In the genomic region with DNA sequence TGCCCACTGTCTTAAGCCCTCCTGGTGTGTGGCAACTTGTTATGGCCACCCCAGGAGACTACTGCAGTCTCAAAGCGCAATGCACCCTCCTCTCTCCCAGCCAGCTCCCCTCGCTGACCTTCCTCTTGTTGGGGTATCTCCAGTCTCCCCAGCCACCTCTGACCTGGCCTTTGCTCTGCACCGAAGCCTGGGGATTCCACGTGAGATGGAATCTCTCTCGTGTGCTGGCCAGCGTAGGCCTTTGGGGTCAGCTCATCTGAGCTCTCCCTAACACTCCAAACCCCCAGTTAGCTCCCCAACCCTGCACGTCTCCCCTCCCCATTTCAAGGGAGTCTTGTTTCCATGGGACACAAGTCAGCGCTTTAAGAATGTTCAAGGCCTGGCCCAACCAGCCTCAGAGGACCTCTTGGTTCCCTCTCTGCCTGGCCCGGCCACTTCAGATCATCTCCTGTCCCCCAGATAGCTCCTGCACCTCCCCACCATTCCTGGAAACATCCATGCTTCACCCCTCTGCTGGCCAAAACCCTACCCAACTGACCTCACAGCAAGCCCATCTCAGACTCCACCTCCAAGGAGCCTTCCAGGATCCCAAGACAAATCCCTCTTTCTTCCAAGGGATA, we compare ENCODE assay signal across 2 cellular contexts.
TF ChIP-seq lines count a peak whose summit lies in the region.

No MANE protein-coding gene starts in this region.

TF ChIP-seq in H1, 55 proteins besides CTCF, POLR2A, EP300 and RAD21:
- no peak for TF ChIP-seq KDM4A (IDR thresholded peaks at IDR 0.05; ENCODE audit: low read depth, low read length, severe bottlenecking)
- no peak for TF ChIP-seq PHF8 (conservative IDR thresholded peaks at IDR 0.05; ENCODE audit: low read depth, low read length)
- TF ChIP-seq NRF1 (IDR thresholded peaks at IDR 0.05; ENCODE audit: low read depth, low read length): no peak
- TF ChIP-seq KDM5A (IDR thresholded peaks at IDR 0.05; ENCODE audit: low read length): no peak
- no peak for TF ChIP-seq ZNF274 (IDR thresholded peaks at IDR 0.05; ENCODE audit: borderline replicate concordance, extremely low read depth, low read length)
- no peak for TF ChIP-seq CTBP2 (IDR thresholded peaks at IDR 0.05; ENCODE audit: borderline replicate concordance, insufficient read depth, insufficient read length, low read length)
- no peak for TF ChIP-seq TCF12 (IDR thresholded peaks at IDR 0.05; ENCODE audit: low read depth, low read length)
- TF ChIP-seq, protein P1, sequence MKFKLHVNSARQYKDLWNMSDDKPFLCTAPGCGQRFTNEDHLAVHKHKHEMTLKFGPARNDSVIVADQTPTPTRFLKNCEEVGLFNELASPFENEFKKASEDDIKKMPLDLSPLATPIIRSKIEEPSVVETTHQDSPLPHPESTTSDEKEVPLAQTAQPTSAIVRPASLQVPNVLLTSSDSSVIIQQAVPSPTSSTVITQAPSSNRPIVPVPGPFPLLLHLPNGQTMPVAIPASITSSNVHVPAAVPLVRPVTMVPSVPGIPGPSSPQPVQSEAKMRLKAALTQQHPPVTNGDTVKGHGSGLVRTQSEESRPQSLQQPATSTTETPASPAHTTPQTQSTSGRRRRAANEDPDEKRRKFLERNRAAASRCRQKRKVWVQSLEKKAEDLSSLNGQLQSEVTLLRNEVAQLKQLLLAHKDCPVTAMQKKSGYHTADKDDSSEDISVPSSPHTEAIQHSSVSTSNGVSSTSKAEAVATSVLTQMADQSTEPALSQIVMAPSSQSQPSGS (IDR thresholded peaks at IDR 0.05; ENCODE audit: low read length): no peak
- no peak for TF ChIP-seq SRF (IDR thresholded peaks at IDR 0.05; ENCODE audit: low read depth, low read length)
- TF ChIP-seq HDAC6 (IDR thresholded peaks at IDR 0.05; ENCODE audit: low read depth, low read length): no peak
- TF ChIP-seq NANOG (IDR thresholded peaks at IDR 0.05; ENCODE audit: insufficient read depth, low read depth, low read length, poor library complexity, severe bottlenecking): no peak
- no peak for TF ChIP-seq CEBPB (IDR thresholded peaks at IDR 0.05; ENCODE audit: low read depth, low read length)
- TF ChIP-seq HDAC2 (IDR thresholded peaks at IDR 0.05; ENCODE audit: borderline replicate concordance in 1 of 2, low read depth in 2 of 2, low read length in 2 of 2): no peak
- no peak for TF ChIP-seq RFX5 (IDR thresholded peaks at IDR 0.05; ENCODE audit: borderline replicate concordance, low read depth, low read length)
- no peak for TF ChIP-seq SP2 (IDR thresholded peaks at IDR 0.05; ENCODE audit: low read length)

TF ChIP-seq in neural cell, 6 proteins besides CTCF, POLR2A, EP300 and RAD21:
- TF ChIP-seq, protein P2, sequence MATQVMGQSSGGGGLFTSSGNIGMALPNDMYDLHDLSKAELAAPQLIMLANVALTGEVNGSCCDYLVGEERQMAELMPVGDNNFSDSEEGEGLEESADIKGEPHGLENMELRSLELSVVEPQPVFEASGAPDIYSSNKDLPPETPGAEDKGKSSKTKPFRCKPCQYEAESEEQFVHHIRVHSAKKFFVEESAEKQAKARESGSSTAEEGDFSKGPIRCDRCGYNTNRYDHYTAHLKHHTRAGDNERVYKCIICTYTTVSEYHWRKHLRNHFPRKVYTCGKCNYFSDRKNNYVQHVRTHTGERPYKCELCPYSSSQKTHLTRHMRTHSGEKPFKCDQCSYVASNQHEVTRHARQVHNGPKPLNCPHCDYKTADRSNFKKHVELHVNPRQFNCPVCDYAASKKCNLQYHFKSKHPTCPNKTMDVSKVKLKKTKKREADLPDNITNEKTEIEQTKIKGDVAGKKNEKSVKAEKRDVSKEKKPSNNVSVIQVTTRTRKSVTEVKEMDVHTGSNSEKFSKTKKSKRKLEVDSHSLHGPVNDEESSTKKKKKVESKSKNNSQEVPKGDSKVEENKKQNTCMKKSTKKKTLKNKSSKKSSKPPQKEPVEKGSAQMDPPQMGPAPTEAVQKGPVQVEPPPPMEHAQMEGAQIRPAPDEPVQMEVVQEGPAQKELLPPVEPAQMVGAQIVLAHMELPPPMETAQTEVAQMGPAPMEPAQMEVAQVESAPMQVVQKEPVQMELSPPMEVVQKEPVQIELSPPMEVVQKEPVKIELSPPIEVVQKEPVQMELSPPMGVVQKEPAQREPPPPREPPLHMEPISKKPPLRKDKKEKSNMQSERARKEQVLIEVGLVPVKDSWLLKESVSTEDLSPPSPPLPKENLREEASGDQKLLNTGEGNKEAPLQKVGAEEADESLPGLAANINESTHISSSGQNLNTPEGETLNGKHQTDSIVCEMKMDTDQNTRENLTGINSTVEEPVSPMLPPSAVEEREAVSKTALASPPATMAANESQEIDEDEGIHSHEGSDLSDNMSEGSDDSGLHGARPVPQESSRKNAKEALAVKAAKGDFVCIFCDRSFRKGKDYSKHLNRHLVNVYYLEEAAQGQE (IDR thresholded peaks at IDR 0.05; ENCODE audit: borderline replicate concordance): no peak
- TF ChIP-seq EZH2 (IDR thresholded peaks at IDR 0.05; ENCODE audit: borderline replicate concordance, insufficient read depth, low read length, poor library complexity, severe bottlenecking) (no peak), TAF1 (IDR thresholded peaks at IDR 0.05; ENCODE audit: low read depth) (no peak), POLR2AphosphoS5 (IDR thresholded peaks at IDR 0.05) (no peak), SMC3 (conservative IDR thresholded peaks at IDR 0.05; ENCODE audit: poor library complexity) (no peak), MXI1 (conservative IDR thresholded peaks at IDR 0.05; ENCODE audit: poor library complexity, severe bottlenecking) (no peak)
